In genomic region chr1:182676321-182676720, GRCh38 we compare ENCODE assay signal across 11 cellular contexts. TPM values are rescaled to one million over a fixed set of nuclear protein-coding genes. Genes with fewer than 3 reads are reported as not detected.
DNase-seq lines count a peak whose midpoint lies in the region; ATAC-seq, FAIRE-seq and TF ChIP-seq lines count a peak whose summit lies in the region.
"Had no signal": no experiment of that assay in that cellular context is flagged by ENCODE, and none has a peak within 500 bp of the region (broad histone marks: within the 10 kb centered on the region; RNA-seq: fewer than 3 reads in every experiment).

No MANE protein-coding gene starts in this region.

- H3K4me3 ChIP-seq in BLaER1 treated with 17β-estradiol and CSF1 and Interleukin-3, amounts not matched to agents 10 nM and 100 nM = no peak overlapping the region
- no peak overlapping the region for H3K4me3 ChIP-seq in SU-DHL-6 (ENCODE audit: insufficient read depth, low read length, poor library complexity, severe bottlenecking)
- H3K4me3 ChIP-seq in fibroblast of pulmonary artery (replicated peaks; ENCODE audit: low read depth, low read length) = no peak overlapping the region
- H3K4me3 ChIP-seq: GM23248 had no signal

- H3K4me1 ChIP-seq in BLaER1 treated with 17β-estradiol and CSF1 and Interleukin-3, amounts not matched to agents 10 nM and 100 nM = peaks cover 12 to 24% (median 17%) of the 10 kb centered on the region in 10 experiments; a peak in 19 of 20 replicates

- TF ChIP-seq CTCF in SU-DHL-6 (IDR thresholded peaks at IDR 0.05; ENCODE audit: insufficient read depth, low read length, poor library complexity, severe bottlenecking) (no peak), fibroblast of pulmonary artery (IDR thresholded peaks at IDR 0.05; ENCODE audit: low read length, missing control alignments) (no peak), mesothelial cell of epicardium (IDR thresholded peaks at IDR 0.05; ENCODE audit: unreplicated experiment) (no peak)

- H3K9me3 ChIP-seq in BLaER1 treated with 17β-estradiol and CSF1 and Interleukin-3, amounts not matched to agents 10 nM and 100 nM (replicated peaks in 1 of 11) = no peaks in the 10 kb centered on the region
- no peaks in the 10 kb centered on the region for H3K9me3 ChIP-seq in SU-DHL-6 (ENCODE audit: insufficient read depth, low read length)
- H3K9me3 ChIP-seq: BE2C had no signal

- no peak overlapping the region for H3K27ac Mint-ChIP-seq in mesothelial cell of epicardium

- peak overlapping the region; percentile 32 for H2AFZ ChIP-seq in SU-DHL-6 (ENCODE audit: low read depth, low read length, severe bottlenecking)
- H2AFZ ChIP-seq: GM23248 had no signal

- no peaks in the 10 kb centered on the region for H3K79me2 ChIP-seq in SU-DHL-6 (ENCODE audit: insufficient read depth, low read length)

- H3K9me3 Mint-ChIP-seq in mesothelial cell of epicardium = no peaks in the 10 kb centered on the region

- DNase-seq in GM19239 (ENCODE audit: insufficient read length, low spot score) (no peak), fibroblast of pulmonary artery (ENCODE audit: low read depth) (peak; percentile 15), mesothelial cell of epicardium (ENCODE audit: low spot score in 2 of 2, unreplicated experiment in 2 of 2) (no peak), kidney tubule cell (ENCODE audit: low spot score) (no peak)
- no peak for DNase-seq in activated CD4-positive, alpha-beta T cell treated with anti-CD3 and anti-CD28 coated beads, Interleukin-2, amount 50 U/mL, for 1 hour
- DNase-seq: BE2C, GM23248, NCI-H2029 treated with DMSO at 0.1 percent for 48 hours had no signal

- no peaks in the 10 kb centered on the region for H3K9me2 ChIP-seq in SU-DHL-6 (replicated peaks; ENCODE audit: insufficient read depth, low read length)

- peaks cover 8% of the 10 kb centered on the region for H3K4me1 Mint-ChIP-seq in mesothelial cell of epicardium

- peaks cover 7% of the 10 kb centered on the region for H3K27me3 Mint-ChIP-seq in mesothelial cell of epicardium (ENCODE audit: low read depth)

- peaks cover 27% of the 10 kb centered on the region for H3F3A ChIP-seq in SU-DHL-6 (ENCODE audit: insufficient read depth)

- peak overlapping the region in 7 of 11 experiments; percentile 27 to 63 (median 49); a peak in 3 of 22 replicates for H3K4me2 ChIP-seq in BLaER1 treated with 17β-estradiol and CSF1 and Interleukin-3, amounts not matched to agents 10 nM and 100 nM
- H3K4me2 ChIP-seq in SU-DHL-6 (ENCODE audit: low read depth, low read length, poor library complexity, severe bottlenecking) = peak overlapping the region; percentile 58

- no peak overlapping the region for H3K4me3 Mint-ChIP-seq in mesothelial cell of epicardium

- H3K36me3 ChIP-seq in BLaER1 treated with 17β-estradiol and CSF1 and Interleukin-3, amounts not matched to agents 10 nM and 100 nM = no peaks in the 10 kb centered on the region
- no peaks in the 10 kb centered on the region for H3K36me3 ChIP-seq in SU-DHL-6 (ENCODE audit: low read length)
- H3K36me3 ChIP-seq: BE2C had no signal

- ATAC-seq in HG02884 (IDR thresholded peaks at IDR 0.05; ENCODE audit: unreplicated experiment) = no peak

- H3K27me3 ChIP-seq in BLaER1 treated with 17β-estradiol and CSF1 and Interleukin-3, amounts not matched to agents 10 nM and 100 nM = no peaks in the 10 kb centered on the region
- H3K27me3 ChIP-seq in SU-DHL-6 (ENCODE audit: low read length) = no peaks in the 10 kb centered on the region
- H3K27me3 ChIP-seq: BE2C had no signal

- no peak overlapping the region; a peak in 1 of 22 replicates for H3K27ac ChIP-seq in BLaER1 treated with 17β-estradiol and CSF1 and Interleukin-3, amounts not matched to agents 10 nM and 100 nM
- peak overlapping the region; percentile 77 for H3K27ac ChIP-seq in SU-DHL-6 (ENCODE audit: low read depth, low read length)
- H3K27ac ChIP-seq: GM23248 had no signal

- no peaks in the 10 kb centered on the region for H3K36me3 Mint-ChIP-seq in mesothelial cell of epicardium

- peak; percentile 83 for FAIRE-seq in GM19239 (lab: Jason Lieb, UNC)

- no peaks in the 10 kb centered on the region for H4K20me1 ChIP-seq in BLaER1 treated with 17β-estradiol and CSF1 and Interleukin-3, amounts not matched to agents 10 nM and 100 nM
- H4K20me1 ChIP-seq in SU-DHL-6 (ENCODE audit: low read depth, low read length) = no peaks in the 10 kb centered on the region

- no peak overlapping the region for H3K9ac ChIP-seq in BLaER1 treated with 17β-estradiol and CSF1 and Interleukin-3, amounts not matched to agents 10 nM and 100 nM
- no peak overlapping the region for H3K9ac ChIP-seq in SU-DHL-6 (ENCODE audit: low read length)
- H3K9ac ChIP-seq: GM23248 had no signal

RNA-seq across cellular contexts. Expression of gene RGS8, which starts 8.1 kb away (rescaled TPM):
- total RNA-seq in mesothelial cell of epicardium = not detected in 3 replicates
- total RNA-seq: GM23248 had no signal
